In genomic region chrX:49270249-49270921, GRCh38 we compare ENCODE assay signal across 8 cellular contexts. TPM values are rescaled to one million over a fixed set of nuclear protein-coding genes. Genes with fewer than 3 reads are reported as not detected.
DNase-seq lines count a peak whose midpoint lies in the region; ATAC-seq, FAIRE-seq and TF ChIP-seq lines count a peak whose summit lies in the region.

No MANE protein-coding gene starts in this region.

- ATAC-seq in naive thymus-derived CD4-positive, alpha-beta T cell, result no peak
- ATAC-seq in GM18498 (IDR thresholded peaks at IDR 0.05; ENCODE audit: unreplicated experiment), result no peak

- no peak for FAIRE-seq in GM12892 (lab: Jason Lieb, UNC)

- H3K4me3 Mint-ChIP-seq in naive thymus-derived CD4-positive, alpha-beta T cell, result peak overlapping the region; percentile 73 to 96 (median 84)

- peak overlapping the region in 1 of 2 donors; percentile 84 for H3K9ac ChIP-seq in colonic mucosa (ENCODE audit: low read depth in 2 of 2, low read length in 2 of 2)

- peak overlapping the region; percentile 38 for H2AFZ ChIP-seq in ACC112 (ENCODE audit: low read length, unreplicated experiment)

- no peak for TF ChIP-seq POLR2A in GM12892 (IDR thresholded peaks at IDR 0.05; ENCODE audit: low read depth, low read length)

- TF ChIP-seq RAD21 in Ishikawa (IDR thresholded peaks at IDR 0.05; ENCODE audit: low read depth), result no peak

- no peaks in the 10 kb centered on the region for H3K27me3 Mint-ChIP-seq in naive thymus-derived CD4-positive, alpha-beta T cell

- H3K9me3 ChIP-seq in colonic mucosa, result no peaks in the 10 kb centered on the region
- no peaks in the 10 kb centered on the region for H3K9me3 ChIP-seq in naive thymus-derived CD4-positive, alpha-beta T cell (ENCODE audit: control insufficient read depth in 2 of 3, low read length in 3 of 3)

- intact Hi-C loops in colonic mucosa (cut with DNase I), result no loop called here
- intact Hi-C loops in naive thymus-derived CD4-positive, alpha-beta T cell (cut with micrococcal nuclease), result loop anchor here (5.0 kb wide), 2 partner anchors 353 to 607 kb away; partner anchors contain the start of genes PIM2 (in 1 of the 2) and USP27X (in 1 of the 2)

- H3K27ac ChIP-seq in ACC112 (ENCODE audit: low read depth, low read length) (peak overlapping the region; percentile 89), colonic mucosa (peak overlapping the region; percentile 82)
- H3K27ac ChIP-seq in naive thymus-derived CD4-positive, alpha-beta T cell (ENCODE audit: low read depth, low read length), result peak overlapping the region; percentile 99

- TF ChIP-seq CTCF in colonic mucosa (IDR thresholded peaks at IDR 0.05), result no peak

- H3K9me3 Mint-ChIP-seq in naive thymus-derived CD4-positive, alpha-beta T cell, result peaks cover 0 to 5% (median 0%) of the 10 kb centered on the region in 11 donors

- peaks cover 28 to 61% (median 54%) of the 10 kb centered on the region in 7 donors for H3K4me1 Mint-ChIP-seq in naive thymus-derived CD4-positive, alpha-beta T cell

- H3K36me3 Mint-ChIP-seq in naive thymus-derived CD4-positive, alpha-beta T cell, result peaks cover 0 to 27% (median 10%) of the 10 kb centered on the region in 5 donors

- H3K27me3 ChIP-seq in ACC112 (ENCODE audit: insufficient read depth, low read length) (no peaks in the 10 kb centered on the region), colonic mucosa (no peaks in the 10 kb centered on the region)
- H3K27me3 ChIP-seq in naive thymus-derived CD4-positive, alpha-beta T cell (ENCODE audit: control insufficient read depth in 2 of 2, insufficient read depth in 2 of 2, low read length in 2 of 2), result no peaks in the 10 kb centered on the region

- peaks cover 32% of the 10 kb centered on the region for H3K79me2 ChIP-seq in ACC112 (ENCODE audit: control insufficient read depth, insufficient read depth, low read length, unreplicated experiment)

- H3K4me3 ChIP-seq in ACC112 (ENCODE audit: low read depth, low read length), result peak overlapping the region; percentile 79
- peak overlapping the region; percentile 60 for H3K4me3 ChIP-seq in colonic mucosa
- peak overlapping the region; percentile 53 for H3K4me3 ChIP-seq in naive thymus-derived CD4-positive, alpha-beta T cell (ENCODE audit: low read length)

- H3K36me3 ChIP-seq in ACC112 (ENCODE audit: insufficient read depth, low read length) (no peaks in the 10 kb centered on the region), colonic mucosa (no peaks in the 10 kb centered on the region)
- H3K36me3 ChIP-seq in naive thymus-derived CD4-positive, alpha-beta T cell (ENCODE audit: control insufficient read depth in 2 of 3, insufficient read depth in 3 of 3, low read length in 3 of 3), result no peaks in the 10 kb centered on the region

- POLR2A ChIA-PET in naive thymus-derived CD4-positive, alpha-beta T cell (lab: Charles Lee), result interaction anchor here (0.8 to 2.6 kb wide), 7 partner anchors 10 to 1268 kb away, joined by 3 to 23 read pairs (median 9); partner anchors contain the start of gene CCDC22

- no peak for TF ChIP-seq EP300 in Ishikawa (IDR thresholded peaks at IDR 0.05; ENCODE audit: borderline replicate concordance)

- CTCF ChIA-PET in naive thymus-derived CD4-positive, alpha-beta T cell (lab: Charles Lee), result no interaction called here

- no peak for DNase-seq in colonic mucosa
- peak in 1 of 9 donors; percentile 21 for DNase-seq in naive thymus-derived CD4-positive, alpha-beta T cell
- DNase-seq in GM12892 (ENCODE audit: insufficient read length), result no peak
- no peak for DNase-seq in central memory CD4-positive, alpha-beta T cell
- no peak for DNase-seq in LoVo (ENCODE audit: low spot score)

- H3K27ac Mint-ChIP-seq in naive thymus-derived CD4-positive, alpha-beta T cell, result peak overlapping the region in 7 of 9 donors; percentile 78 to 91 (median 88)

- peaks cover 16% of the 10 kb centered on the region for H3K4me1 ChIP-seq in ACC112 (ENCODE audit: control insufficient read depth, insufficient read depth, low read length, unreplicated experiment)
- H3K4me1 ChIP-seq in colonic mucosa, result peaks cover 3% of the 10 kb centered on the region
- peaks cover 42 to 46% of the 10 kb centered on the region in 2 donors for H3K4me1 ChIP-seq in naive thymus-derived CD4-positive, alpha-beta T cell (ENCODE audit: control insufficient read depth in 2 of 2, insufficient read depth in 2 of 2, low read length in 2 of 2)

TF ChIP-seq in Ishikawa, 13 proteins besides CTCF, POLR2A, EP300 and RAD21:
- no peak for TF ChIP-seq ZBTB7A (IDR thresholded peaks at IDR 0.05; ENCODE audit: low read depth)
- TF ChIP-seq, protein P1, sequence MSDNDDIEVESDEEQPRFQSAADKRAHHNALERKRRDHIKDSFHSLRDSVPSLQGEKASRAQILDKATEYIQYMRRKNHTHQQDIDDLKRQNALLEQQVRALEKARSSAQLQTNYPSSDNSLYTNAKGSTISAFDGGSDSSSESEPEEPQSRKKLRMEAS (IDR thresholded peaks at IDR 0.05), result peak; percentile 82
- no peak for TF ChIP-seq EGR1 (IDR thresholded peaks at IDR 0.05)

RNA-seq across cellular contexts. Expression of gene PPP1R3F, which starts 0.8 kb away (rescaled TPM):
- 1 to 10 TPM; 1.9 to 2.8 TPM for total RNA-seq in colonic mucosa
- 10 to 100 TPM in 3 of 5 experiments, 1 to 10 TPM in 2; 8.9 to 16.3 (median 12.3) TPM for total RNA-seq in naive thymus-derived CD4-positive, alpha-beta T cell
- polyA plus RNA-seq in naive thymus-derived CD4-positive, alpha-beta T cell, result 1 to 10 TPM; 9.1 to 9.5 TPM
- 0.74 TPM for polyA plus RNA-seq in GM12892 (2012; ENCODE audit: missing spikeins)

RNA-seq across cellular contexts. Expression of gene FOXP3, which starts 5.9 kb away (rescaled TPM):
- total RNA-seq in colonic mucosa, result under 1 TPM; 0.21 to 0.30 TPM
- total RNA-seq in naive thymus-derived CD4-positive, alpha-beta T cell, result 10 to 100 TPM in 1 of 5 experiments, 1 to 10 TPM in 2, under 1 TPM in 2; 0.50 to 25.3 (median 1.7) TPM
- under 1 TPM; 0.35 to 0.41 TPM for polyA plus RNA-seq in naive thymus-derived CD4-positive, alpha-beta T cell
- polyA plus RNA-seq in GM12892 (2012; ENCODE audit: missing spikeins), result not detected

RNA-seq across cellular contexts. Expression of gene GAGE10, which starts 33.1 kb away (rescaled TPM):
- total RNA-seq in colonic mucosa, result not detected
- total RNA-seq in naive thymus-derived CD4-positive, alpha-beta T cell, result not detected
- polyA plus RNA-seq in naive thymus-derived CD4-positive, alpha-beta T cell, result not detected
- not detected for polyA plus RNA-seq in GM12892 (2012; ENCODE audit: missing spikeins)

RNA-seq across cellular contexts. Expression of gene CCDC22, which starts 35.1 kb away (rescaled TPM):
- 10 to 100 TPM; 17.6 to 22.6 TPM for total RNA-seq in colonic mucosa
- total RNA-seq in naive thymus-derived CD4-positive, alpha-beta T cell, result 10 to 100 TPM; 19.0 to 34.0 (median 27.6) TPM
- polyA plus RNA-seq in naive thymus-derived CD4-positive, alpha-beta T cell, result 10 to 100 TPM; 25.3 to 34.9 TPM
- 7.3 TPM for polyA plus RNA-seq in GM12892 (2012; ENCODE audit: missing spikeins)

RNA-seq across cellular contexts. Expression of gene CACNA1F, which starts 37.2 kb away (rescaled TPM):
- total RNA-seq in colonic mucosa, result 1 to 10 TPM; 1.0 TPM
- 1 to 10 TPM in 4 of 5 experiments, under 1 TPM in 1; 0.58 to 2.2 (median 1.3) TPM for total RNA-seq in naive thymus-derived CD4-positive, alpha-beta T cell
- under 1 TPM in 1 of 2 donors, not detected in 1; 0.12 TPM for polyA plus RNA-seq in naive thymus-derived CD4-positive, alpha-beta T cell
- polyA plus RNA-seq in GM12892 (2012; ENCODE audit: missing spikeins), result 0.17 TPM
